Comparison of ENCODE assay signal across 9 cellular contexts in genomic region chr11:48013269-48013901, GRCh38. TPM values are rescaled to one million over a fixed set of nuclear protein-coding genes. Genes with fewer than 3 reads are reported as not detected.
DNase-seq lines count a peak whose midpoint lies in the region; ATAC-seq and TF ChIP-seq lines count a peak whose summit lies in the region.
"Had no signal": no experiment of that assay in that cellular context is flagged by ENCODE, and none has a peak within 500 bp of the region (broad histone marks: within the 10 kb centered on the region; RNA-seq: fewer than 3 reads in every experiment).

No MANE protein-coding gene starts in this region.

- TF ChIP-seq CTCF in GM10266 (IDR thresholded peaks at IDR 0.05; ENCODE audit: control insufficient read depth, insufficient read depth, low read depth, missing control alignments) (no peak), HFFc6 (IDR thresholded peaks at IDR 0.05) (no peak), coronary artery (IDR thresholded peaks at IDR 0.05) (no peak)

- H3K36me3 Mint-ChIP-seq in HFFc6 (ENCODE audit: low read depth) (0 out of 2 replicates have a peak, but pooled peaks cover 5% of the 10 kb centered on the region), memory B cell (peaks cover 2% of the 10 kb centered on the region)
- H3K36me3 Mint-ChIP-seq in activated T-helper 2 cell treated with anti-CD3 and anti-CD28 coated beads, Interferon-gamma antibody, Interleukin-2, Interleukin-4, amounts not matched to agents 10 μg/mL and 5 μg/mL and 100 μg/mL, durations not matched to agents 14 hours and 24 hours and 36 hours (ENCODE audit: low read depth) = peaks cover 41% of the 10 kb centered on the region

- intact Hi-C loops in activated T-helper 2 cell treated with anti-CD3 and anti-CD28 coated beads, Interferon-gamma antibody, Interleukin-2, Interleukin-4, amounts not matched to agents 10 μg/mL and 5 μg/mL and 100 μg/mL, durations not matched to agents 14 hours and 24 hours and 36 hours (cut with micrococcal nuclease) = loop anchor here (1.0 to 5.0 kb wide), 4 partner anchors 12 to 246 kb away; partner anchors contain the start of gene FNBP4

- H3K27ac Mint-ChIP-seq in HFFc6 (peak overlapping the region; percentile 81), memory B cell (peak overlapping the region; percentile 87)
- peak overlapping the region; percentile 97 for H3K27ac Mint-ChIP-seq in activated T-helper 2 cell treated with anti-CD3 and anti-CD28 coated beads, Interferon-gamma antibody, Interleukin-2, Interleukin-4, amounts not matched to agents 10 μg/mL and 5 μg/mL and 100 μg/mL, durations not matched to agents 14 hours and 24 hours and 36 hours

- H3K4me3 Mint-ChIP-seq in HFFc6 = peak overlapping the region; percentile 33; the same call in 1 of the 2 replicates
- H3K4me3 Mint-ChIP-seq in activated T-helper 2 cell treated with anti-CD3 and anti-CD28 coated beads, Interferon-gamma antibody, Interleukin-2, Interleukin-4, amounts not matched to agents 10 μg/mL and 5 μg/mL and 100 μg/mL, durations not matched to agents 14 hours and 24 hours and 36 hours (ENCODE audit: low read depth) = peak overlapping the region; percentile 61
- peak overlapping the region; percentile 60 for H3K4me3 Mint-ChIP-seq in memory B cell

- H3K4me1 Mint-ChIP-seq in HFFc6 (ENCODE audit: low read depth) (peaks cover 71% of the 10 kb centered on the region), memory B cell (peaks cover 51% of the 10 kb centered on the region)
- peaks cover 82% of the 10 kb centered on the region for H3K4me1 Mint-ChIP-seq in activated T-helper 2 cell treated with anti-CD3 and anti-CD28 coated beads, Interferon-gamma antibody, Interleukin-2, Interleukin-4, amounts not matched to agents 10 μg/mL and 5 μg/mL and 100 μg/mL, durations not matched to agents 14 hours and 24 hours and 36 hours (ENCODE audit: low read depth)

- H3K27me3 Mint-ChIP-seq in HFFc6 (ENCODE audit: insufficient read depth) (peaks cover 2% of the 10 kb centered on the region), memory B cell (no peaks in the 10 kb centered on the region)
- no peaks in the 10 kb centered on the region for H3K27me3 Mint-ChIP-seq in activated T-helper 2 cell treated with anti-CD3 and anti-CD28 coated beads, Interferon-gamma antibody, Interleukin-2, Interleukin-4, amounts not matched to agents 10 μg/mL and 5 μg/mL and 100 μg/mL, durations not matched to agents 14 hours and 24 hours and 36 hours (ENCODE audit: low read depth)

- H3K4me3 ChIP-seq in coronary artery = no peak overlapping the region
- H3K4me3 ChIP-seq: tibial artery had no signal

- peak; percentile 88 for ATAC-seq in memory B cell (ENCODE audit: low read depth)

- H3K9me3 Mint-ChIP-seq in HFFc6 (no peaks in the 10 kb centered on the region), memory B cell (no peaks in the 10 kb centered on the region)
- no peaks in the 10 kb centered on the region for H3K9me3 Mint-ChIP-seq in activated T-helper 2 cell treated with anti-CD3 and anti-CD28 coated beads, Interferon-gamma antibody, Interleukin-2, Interleukin-4, amounts not matched to agents 10 μg/mL and 5 μg/mL and 100 μg/mL, durations not matched to agents 14 hours and 24 hours and 36 hours

- H3K27ac ChIP-seq in coronary artery = no peak overlapping the region
- H3K27ac ChIP-seq: tibial artery had no signal

- DNase-seq in GM10266 (ENCODE audit: extremely low spot score) (peak; percentile 43), HFFc6 (peak; percentile 53), NCI-H510A treated with DMSO at 0.1 percent for 48 hours (lab: John Stamatoyannopoulos, UW) (peak; percentile 44), memory B cell (ENCODE audit: low spot score in 2 of 2) (peak in 1 of 2 donors; percentile 32), coronary artery (ENCODE audit: low spot score) (no peak), occipital lobe (lab: John Stamatoyannopoulos, UW) (no peak), NCI-H1048 (lab: John Stamatoyannopoulos, UW) (no peak)
- DNase-seq in activated T-helper 2 cell treated with anti-CD3 and anti-CD28 coated beads, Interferon-gamma antibody, Interleukin-2, Interleukin-4, amounts not matched to agents 10 μg/mL and 5 μg/mL and 100 μg/mL, durations not matched to agents 14 hours and 24 hours and 36 hours (ENCODE audit: low spot score) = no peak

RNA-seq across cellular contexts. Expression of gene PTPRJ, which starts 33.0 kb away (rescaled TPM):
- total RNA-seq in HFFc6 (2021; fragmentation: NEBNext Ultra II Directional; extraction: Animal tissue kit (Norgen Biotek cat#: 25700)) = 10 to 100 TPM; 15.7 to 20.8 (median 19.2) TPM
- 50.9 and 53.2 TPM in 2 replicates for total RNA-seq in activated T-helper 2 cell treated with anti-CD3 and anti-CD28 coated beads, Interferon-gamma antibody, Interleukin-2, Interleukin-4, amounts not matched to agents 10 μg/mL and 5 μg/mL and 100 μg/mL, durations not matched to agents 14 hours and 24 hours and 36 hours
- 13.7 TPM for total RNA-seq in occipital lobe

Comparison
In these comparisons a context has a peak if more than half of its experiments do, and no peak if none do; other contexts are left out.
1. DNase-seq: peak in GM10266 (single experiment), HFFc6 (single experiment) and NCI-H510A treated with DMSO at 0.1 percent for 48 hours (single experiment); none in activated T-helper 2 cell treated with anti-CD3 and anti-CD28 coated beads, Interferon-gamma antibody, Interleukin-2, Interleukin-4, amounts not matched to agents 10 μg/mL and 5 μg/mL and 100 μg/mL, durations not matched to agents 14 hours and 24 hours and 36 hours (single experiment), coronary artery (single experiment), occipital lobe (single experiment) and NCI-H1048 (single experiment).
2. Peak in every context shown above with its lines, with median percentiles within 50 percentile points of each other: H3K27ac Mint-ChIP-seq and H3K4me3 Mint-ChIP-seq.